Comparison of ENCODE assay signal across 8 cellular contexts in genomic region chr11:60924110-60924905, GRCh38. TPM values are rescaled to one million over a fixed set of nuclear protein-coding genes. Genes with fewer than 3 reads are reported as not detected.
DNase-seq lines count a peak whose midpoint lies in the region; ATAC-seq and TF ChIP-seq lines count a peak whose summit lies in the region.

TMEM132A (plus strand) TSS chr11:60924460; CDS start chr11:60924634, 174 bp downstream.

- H3K9me3 ChIP-seq in effector memory CD4-positive, alpha-beta T cell (ENCODE audit: control insufficient read depth, low read length), result no peaks in the 10 kb centered on the region
- no peaks in the 10 kb centered on the region for H3K9me3 ChIP-seq in lower lobe of right lung

- peak within 1 kb of the TSS; percentile 51 for H3K4me3 ChIP-seq in effector memory CD4-positive, alpha-beta T cell (ENCODE audit: insufficient read depth, low read depth, low read length, poor library complexity, severe bottlenecking)
- peak within 1 kb of the TSS; percentile 64 for H3K4me3 ChIP-seq in lower lobe of right lung

- H3K36me3 ChIP-seq in effector memory CD4-positive, alpha-beta T cell (ENCODE audit: control insufficient read depth, insufficient read depth, low read length), result peaks cover 38% of the 10 kb centered on the region
- H3K36me3 ChIP-seq in lower lobe of right lung, result peaks cover 36% of the 10 kb centered on the region

- peaks cover 20% of the 10 kb centered on the region for H3K27me3 ChIP-seq in effector memory CD4-positive, alpha-beta T cell (replicated peaks; ENCODE audit: control insufficient read depth, insufficient read depth, low read length, poor library complexity, severe bottlenecking)
- peaks cover 20% of the 10 kb centered on the region for H3K27me3 ChIP-seq in lower lobe of right lung (ENCODE audit: low read depth)

- DNase-seq in stimulated activated CD4-positive, alpha-beta T cell treated with anti-CD3 and anti-CD28 coated beads, Interleukin-15, amount 100 ng/mL, for 24 hours, result peak; percentile 44
- DNase-seq in stimulated activated CD4-positive, alpha-beta T cell treated with anti-CD3 and anti-CD28 coated beads, Interleukin-4, amount 100 ng/mL, for 4 hours, result no peak
- no peak for DNase-seq in effector memory CD4-positive, alpha-beta T cell
- DNase-seq in lower lobe of right lung (peak; percentile 75), stromal cell of bone marrow (ENCODE audit: low read depth) (peak; percentile 38), ureter (ENCODE audit: low spot score) (no peak)

- no peak within 1 kb of the TSS for H3K27ac ChIP-seq in effector memory CD4-positive, alpha-beta T cell (ENCODE audit: insufficient read depth, low read length, poor library complexity, severe bottlenecking)
- no peak within 1 kb of the TSS for H3K27ac ChIP-seq in lower lobe of right lung

- intact Hi-C loops in lower lobe of right lung (cut with DNase I), result no loop called here

- peak; percentile 93 for ATAC-seq in SK-N-SH treated with all-trans-retinoic acid at 6 μM for 48 hours
- peak; percentile 78 to 88 for ATAC-seq in lower lobe of right lung

- TF ChIP-seq CTCF in LNCAP (IDR thresholded peaks at IDR 0.05) (peak; percentile 18; the same call in 1 of the 2 replicates), lower lobe of right lung (IDR thresholded peaks at IDR 0.05) (no peak)

- peaks cover 15% of the 10 kb centered on the region for H3K4me1 ChIP-seq in effector memory CD4-positive, alpha-beta T cell (ENCODE audit: control insufficient read depth, insufficient read depth, low read length, poor library complexity, severe bottlenecking)
- H3K4me1 ChIP-seq in lower lobe of right lung, result peaks cover 26% of the 10 kb centered on the region

TF ChIP-seq in SK-N-SH treated with all-trans-retinoic acid at 6 μM for 48 hours, 23 proteins besides CTCF, POLR2A, EP300 and RAD21:
- 0 out of 2 replicates have a peak, but pooled peaks have one; percentile 22 for TF ChIP-seq PATZ1 (CRISPR knock-in tag; IDR thresholded peaks at IDR 0.05; ENCODE audit: borderline replicate concordance)
- TF ChIP-seq OSR1 (CRISPR knock-in tag; IDR thresholded peaks at IDR 0.05), result no peak

RNA-seq across cellular contexts. Expression of gene TMEM132A, which starts in this region (rescaled TPM):
- total RNA-seq in lower lobe of right lung, result 13.9 TPM
- 8.0 TPM for total RNA-seq in ureter

Comparison
In these comparisons a context has a peak if more than half of its experiments do, and no peak if none do; other contexts are left out.
1. DNase-seq: peak in stimulated activated CD4-positive, alpha-beta T cell treated with anti-CD3 and anti-CD28 coated beads, Interleukin-15, amount 100 ng/mL, for 24 hours (single experiment), lower lobe of right lung (single experiment) and stromal cell of bone marrow (single experiment); none in stimulated activated CD4-positive, alpha-beta T cell treated with anti-CD3 and anti-CD28 coated beads, Interleukin-4, amount 100 ng/mL, for 4 hours (0 of 2), effector memory CD4-positive, alpha-beta T cell (0 of 3) and ureter (single experiment).